ENCODE assay signal across 10 cellular contexts in genomic region chr14:53955234-53955556, GRCh38. TPM values are rescaled to one million over a fixed set of nuclear protein-coding genes. Genes with fewer than 3 reads are reported as not detected.
DNase-seq lines count a peak whose midpoint lies in the region; ATAC-seq and TF ChIP-seq lines count a peak whose summit lies in the region.
"Had no signal": no experiment of that assay in that cellular context is flagged by ENCODE, and none has a peak within 500 bp of the region (broad histone marks: within the 10 kb centered on the region; RNA-seq: fewer than 3 reads in every experiment).

No MANE protein-coding gene starts in this region.

- ATAC-seq in SK-N-SH treated with all-trans-retinoic acid at 6 μM for 48 hours (no peak), left lung (no peak), GM18520 (IDR thresholded peaks at IDR 0.05; ENCODE audit: unreplicated experiment) (no peak)

- no peak for TF ChIP-seq POLR2A in stomach (IDR thresholded peaks at IDR 0.05)

- WGBS in SK-N-SH (ENCODE audit: low lambda C conversion rate): 4% methylated on average over 16 of the region's 16 CpGs
- 1 to 4% (median 3%) methylated on average over 16 of the region's 16 CpGs for WGBS in stomach, 5 donors

- TF ChIP-seq RAD21 in SK-N-SH (IDR thresholded peaks at IDR 0.05; ENCODE audit: low read length): no peak

- no peak overlapping the region for H3K9ac ChIP-seq in SK-N-SH
- peak overlapping the region; percentile 83 for H3K9ac ChIP-seq in adipocyte (ENCODE audit: low read length)

- CTCF ChIA-PET in SK-N-SH (lab: Yijun Ruan, JAX): interaction anchor here (1.9 kb wide), 1 partner anchor 9 kb away, joined by 5 read pairs; no protein-coding TSS in a partner anchor

- no peaks in the 10 kb centered on the region for H3F3A ChIP-seq in SK-N-SH (replicated peaks; ENCODE audit: insufficient read depth)

- POLR2A ChIA-PET in SK-N-SH (lab: Yijun Ruan, JAX): no interaction called here

- H3K36me3 ChIP-seq in SK-N-SH (replicated peaks in 1 of 2; ENCODE audit: control insufficient read depth in 1 of 2, insufficient read depth in 2 of 2, low read length in 1 of 2) (no peaks in the 10 kb centered on the region), adipocyte (ENCODE audit: control insufficient read depth, insufficient read depth, low read length, severe bottlenecking) (peaks cover 3% of the 10 kb centered on the region), left lung (no peaks in the 10 kb centered on the region), stomach (peaks cover 0 to 17% (median 9%) of the 10 kb centered on the region in 4 donors)

- H3K9me3 ChIP-seq in SK-N-SH: no peaks in the 10 kb centered on the region
- no peaks in the 10 kb centered on the region for H3K9me3 ChIP-seq in adipocyte (ENCODE audit: control insufficient read depth, low read length)
- H3K9me3 ChIP-seq in left lung: no peaks in the 10 kb centered on the region
- no peaks in the 10 kb centered on the region for H3K9me3 ChIP-seq in stomach

- 0 out of 2 replicates have a peak overlapping the region, but pooled peaks have one; percentile 91 for H3K4me2 ChIP-seq in SK-N-SH

- intact Hi-C loops in left lung (cut with DNase I): no loop called here
- intact Hi-C loops in stomach (cut with DNase I; ENCODE audit: low total_unique reads): no loop called here

- H3K27me3 ChIP-seq in SK-N-SH (ENCODE audit: insufficient read depth) (peaks cover 97% of the 10 kb centered on the region), adipocyte (replicated peaks; ENCODE audit: control insufficient read depth, insufficient read depth, low read length) (peaks cover 23% of the 10 kb centered on the region), left lung (peaks cover 7 to 80% of the 10 kb centered on the region in 2 donors), stomach (peaks cover 10 to 72% (median 40%) of the 10 kb centered on the region in 3 donors)

- no peak overlapping the region for H2AFZ ChIP-seq in SK-N-SH (ENCODE audit: low read depth)

- H3K27ac ChIP-seq in SK-N-SH (ENCODE audit: low read depth in 2 of 2, low read length in 1 of 2): no peak overlapping the region
- peak overlapping the region; percentile 83 to 91 for H3K27ac ChIP-seq in left lung
- H3K27ac ChIP-seq in stomach: peak overlapping the region; percentile 45 to 89 (median 85)

- H3K79me2 ChIP-seq in SK-N-SH (ENCODE audit: insufficient read depth): no peaks in the 10 kb centered on the region

- TF ChIP-seq EP300 in SK-N-SH (IDR thresholded peaks at IDR 0.05; ENCODE audit: borderline replicate concordance in 1 of 2, low read depth in 1 of 2, low read length in 1 of 2) (no peak), stomach (IDR thresholded peaks at IDR 0.05) (no peak)

- no peaks in the 10 kb centered on the region for H3K9me2 ChIP-seq in SK-N-SH

- no peak for DNase-seq in SK-N-SH
- no peak for DNase-seq in adipocyte (ENCODE audit: low read depth)
- DNase-seq in left lung: no peak
- no peak for DNase-seq in stomach
- no peak for DNase-seq in T1000 (lab: John Stamatoyannopoulos, UW)
- DNase-seq in stimulated activated naive CD4-positive, alpha-beta T cell (lab: John Stamatoyannopoulos, UW): no peak
- DNase-seq: activated CD4-positive, CD25-positive, alpha-beta regulatory T cell treated with anti-CD3 and anti-CD28 coated beads, Interleukin-2, amount 50 U/mL, for 72 hours; NCI-H1092 treated with DMSO at 0.1 percent for 48 hours had no signal

- no peaks in the 10 kb centered on the region for H4K20me1 ChIP-seq in SK-N-SH (ENCODE audit: insufficient read depth)

- TF ChIP-seq CTCF in SK-N-SH (IDR thresholded peaks at IDR 0.05) (no peak), left lung (IDR thresholded peaks at IDR 0.05) (no peak), stomach (IDR thresholded peaks at IDR 0.05) (no peak)

- H3K4me1 ChIP-seq in SK-N-SH (ENCODE audit: control insufficient read depth in 1 of 2, insufficient read depth in 2 of 2, low read depth in 1 of 2, low read length in 1 of 2) (peaks cover 0 to 4% of the 10 kb centered on the region in 2 experiments; a peak in 1 of 4 replicates), adipocyte (ENCODE audit: control insufficient read depth, insufficient read depth, low read length) (peaks cover 15% of the 10 kb centered on the region), left lung (peaks cover 4 to 31% of the 10 kb centered on the region in 2 donors), stomach (peaks cover 48 to 62% (median 54%) of the 10 kb centered on the region in 4 donors)

- H3K4me3 ChIP-seq in SK-N-SH (ENCODE audit: low read depth in 2 of 2, low read length in 1 of 2) (no peak overlapping the region), adipocyte (ENCODE audit: low read length) (peak overlapping the region; percentile 87), left lung (peak overlapping the region; percentile 52 to 61), stomach (peak overlapping the region; percentile 62 to 74 (median 64))

TF ChIP-seq in SK-N-SH, 30 proteins besides CTCF, POLR2A, EP300 and RAD21 (continues in another document):
- TF ChIP-seq NFIC (IDR thresholded peaks at IDR 0.05; ENCODE audit: borderline replicate concordance): no peak
- TF ChIP-seq RXRA (IDR thresholded peaks at IDR 0.05; ENCODE audit: borderline replicate concordance, low read depth): no peak
- no peak for TF ChIP-seq FOXM1 (IDR thresholded peaks at IDR 0.05; ENCODE audit: low read depth)
- no peak for TF ChIP-seq FOXJ3 (CRISPR knock-in tag; IDR thresholded peaks at IDR 0.05)
- TF ChIP-seq IRF3 (IDR thresholded peaks at IDR 0.05; ENCODE audit: low read depth, low read length): no peak
- no peak for TF ChIP-seq TCF12 (IDR thresholded peaks at IDR 0.05)
- no peak for TF ChIP-seq YY1 (IDR thresholded peaks at IDR 0.05; ENCODE audit: low read depth)
- no peak for TF ChIP-seq MXI1 (IDR thresholded peaks at IDR 0.05; ENCODE audit: low read depth, low read length)
- TF ChIP-seq POLR2AphosphoS5 (IDR thresholded peaks at IDR 0.05; ENCODE audit: low read depth, low read length): no peak
- no peak for TF ChIP-seq RCOR1 (IDR thresholded peaks at IDR 0.05; ENCODE audit: low read length)
- TF ChIP-seq, protein P1, sequence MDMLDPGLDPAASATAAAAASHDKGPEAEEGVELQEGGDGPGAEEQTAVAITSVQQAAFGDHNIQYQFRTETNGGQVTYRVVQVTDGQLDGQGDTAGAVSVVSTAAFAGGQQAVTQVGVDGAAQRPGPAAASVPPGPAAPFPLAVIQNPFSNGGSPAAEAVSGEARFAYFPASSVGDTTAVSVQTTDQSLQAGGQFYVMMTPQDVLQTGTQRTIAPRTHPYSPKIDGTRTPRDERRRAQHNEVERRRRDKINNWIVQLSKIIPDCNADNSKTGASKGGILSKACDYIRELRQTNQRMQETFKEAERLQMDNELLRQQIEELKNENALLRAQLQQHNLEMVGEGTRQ (IDR thresholded peaks at IDR 0.05; ENCODE audit: borderline replicate concordance, low read depth, low read length): no peak
- TF ChIP-seq SMC3 (IDR thresholded peaks at IDR 0.05; ENCODE audit: low read depth, low read length): no peak
- TF ChIP-seq SIN3A (IDR thresholded peaks at IDR 0.05; ENCODE audit: borderline replicate concordance, low read depth, low read length): no peak

TF ChIP-seq in SK-N-SH treated with all-trans-retinoic acid at 6 μM for 48 hours, 23 proteins besides CTCF, POLR2A, EP300 and RAD21:
- TF ChIP-seq, protein P2, sequence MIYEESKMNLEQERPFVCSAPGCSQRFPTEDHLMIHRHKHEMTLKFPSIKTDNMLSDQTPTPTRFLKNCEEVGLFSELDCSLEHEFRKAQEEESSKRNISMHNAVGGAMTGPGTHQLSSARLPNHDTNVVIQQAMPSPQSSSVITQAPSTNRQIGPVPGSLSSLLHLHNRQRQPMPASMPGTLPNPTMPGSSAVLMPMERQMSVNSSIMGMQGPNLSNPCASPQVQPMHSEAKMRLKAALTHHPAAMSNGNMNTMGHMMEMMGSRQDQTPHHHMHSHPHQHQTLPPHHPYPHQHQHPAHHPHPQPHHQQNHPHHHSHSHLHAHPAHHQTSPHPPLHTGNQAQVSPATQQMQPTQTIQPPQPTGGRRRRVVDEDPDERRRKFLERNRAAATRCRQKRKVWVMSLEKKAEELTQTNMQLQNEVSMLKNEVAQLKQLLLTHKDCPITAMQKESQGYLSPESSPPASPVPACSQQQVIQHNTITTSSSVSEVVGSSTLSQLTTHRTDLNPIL (CRISPR knock-in tag; IDR thresholded peaks at IDR 0.05; ENCODE audit: low read depth): no peak
- TF ChIP-seq, protein P3, sequence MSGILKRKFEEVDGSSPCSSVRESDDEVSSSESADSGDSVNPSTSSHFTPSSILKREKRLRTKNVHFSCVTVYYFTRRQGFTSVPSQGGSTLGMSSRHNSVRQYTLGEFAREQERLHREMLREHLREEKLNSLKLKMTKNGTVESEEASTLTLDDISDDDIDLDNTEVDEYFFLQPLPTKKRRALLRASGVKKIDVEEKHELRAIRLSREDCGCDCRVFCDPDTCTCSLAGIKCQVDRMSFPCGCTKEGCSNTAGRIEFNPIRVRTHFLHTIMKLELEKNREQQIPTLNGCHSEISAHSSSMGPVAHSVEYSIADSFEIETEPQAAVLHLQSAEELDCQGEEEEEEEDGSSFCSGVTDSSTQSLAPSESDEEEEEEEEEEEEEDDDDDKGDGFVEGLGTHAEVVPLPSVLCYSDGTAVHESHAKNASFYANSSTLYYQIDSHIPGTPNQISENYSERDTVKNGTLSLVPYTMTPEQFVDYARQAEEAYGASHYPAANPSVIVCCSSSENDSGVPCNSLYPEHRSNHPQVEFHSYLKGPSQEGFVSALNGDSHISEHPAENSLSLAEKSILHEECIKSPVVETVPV (CRISPR knock-in tag; IDR thresholded peaks at IDR 0.05): no peak

RNA-seq across cellular contexts. Expression of gene BMP4, which starts 1.4 kb away (rescaled TPM):
- polyA plus RNA-seq in SK-N-SH (2012; rRNA removed) (not detected in 2 replicates), stomach (10 to 100 TPM; 12.9 to 32.5 (median 17.4) TPM)
- not detected in 2 replicates for polyA plus RNA-seq in SK-N-SH (2012; cell fraction: cytosol; rRNA removed)
- polyA plus RNA-seq in SK-N-SH (2012; cell fraction: nucleus; rRNA removed): not detected in 2 replicates
- total RNA-seq in left lung (10 to 100 TPM; 14.0 to 39.3 TPM), stomach (10 to 100 TPM; 10.3 to 76.4 (median 20.0) TPM)

Comparison
In these comparisons a context has a peak if more than half of its experiments do, and no peak if none do; other contexts are left out.
1. H3K27ac ChIP-seq: peak in left lung (2 of 2) and stomach (5 of 5); none in SK-N-SH (0 of 2).
2. H3K4me3 ChIP-seq: peak in adipocyte (single experiment), left lung (2 of 2) and stomach (4 of 4); none in SK-N-SH (0 of 2).